In the genomic region with DNA sequence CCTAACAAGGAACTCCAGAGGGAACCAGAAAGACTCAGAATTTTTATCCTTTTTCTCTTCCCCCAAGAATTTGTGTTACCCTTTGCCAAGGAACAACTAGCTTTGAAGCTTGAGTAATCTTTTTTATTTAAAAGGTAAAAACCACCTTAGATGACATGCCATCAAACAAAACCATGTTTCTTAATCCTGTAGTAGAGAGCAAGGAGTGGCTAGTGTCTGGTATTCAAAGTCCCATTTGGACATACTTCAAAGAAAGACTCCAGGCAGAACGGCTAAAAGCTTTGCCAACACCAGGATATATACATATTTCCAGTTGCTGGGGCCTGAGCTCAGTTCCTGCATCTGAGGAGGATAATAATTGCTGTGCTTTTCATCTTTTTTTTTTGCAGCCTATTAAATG, we compare ENCODE assay signal across 19 cellular contexts.
DNase-seq lines count a peak whose midpoint lies in the region; ATAC-seq and TF ChIP-seq lines count a peak whose summit lies in the region.
"Had no signal": no experiment of that assay in that cellular context is flagged by ENCODE, and none has a peak within 500 bp of the region (broad histone marks: within the 10 kb centered on the region; RNA-seq: fewer than 3 reads in every experiment).

No MANE protein-coding gene starts in this region.

- 0 to 4% methylated on average over 1 of the region's 1 CpG for WGBS in GM23248 (ENCODE audit: low coverage in 1 of 2, low lambda C conversion rate in 2 of 2, missing lambda C conversion rate in 2 of 2), 2 experiments

- H3K36me3 ChIP-seq in GM23248 (ENCODE audit: low read depth) (no peaks in the 10 kb centered on the region), left lung (no peaks in the 10 kb centered on the region)
- H3K36me3 ChIP-seq: cardiac muscle cell, HAP-1, sigmoid colon had no signal

- intact Hi-C loops in left lung (cut with DNase I), result no loop called here
- intact Hi-C loops in activated naive CD4-positive, alpha-beta T cell treated with anti-CD3 and anti-CD28 coated beads for 36 hours (cut with micrococcal nuclease), result no loop called here

- ATAC-seq in left lung (peak; percentile 63), HG02970 (IDR thresholded peaks at IDR 0.05; ENCODE audit: low FRiP score, unreplicated experiment) (no peak)
- ATAC-seq: activated CD4-positive, CD25-positive, alpha-beta regulatory T cell treated with anti-CD3 and anti-CD28 coated beads, Interleukin-2, amount 50 U/mL, for 24 hours had no signal

- peak overlapping the region in 3 of 5 experiments; percentile 36 to 92 (median 64) for H3K27ac Mint-ChIP-seq in brain
- no peak overlapping the region for H3K27ac Mint-ChIP-seq in activated naive CD4-positive, alpha-beta T cell treated with anti-CD3 and anti-CD28 coated beads for 36 hours
- H3K27ac Mint-ChIP-seq: memory B cell; T-helper 2 cell treated with Interferon-gamma antibody and Interleukin-4, amounts not matched to agents 5 μg/mL and 100 μg/mL, for 36 hours had no signal

- CTCF ChIA-PET in activated naive CD4-positive, alpha-beta T cell treated with anti-CD3 and anti-CD28 coated beads for 36 hours (lab: Charles Lee), result no interaction called here

- peak overlapping the region; percentile 40 for H3K9ac ChIP-seq in GM23248

- H3K79me2 ChIP-seq in GM23248 (ENCODE audit: insufficient read depth), result no peaks in the 10 kb centered on the region

- H3K9me3 ChIP-seq in GM23248 (ENCODE audit: low read depth) (no peaks in the 10 kb centered on the region), left lung (no peaks in the 10 kb centered on the region)
- H3K9me3 ChIP-seq: HAP-1, sigmoid colon had no signal

- H3K27me3 Mint-ChIP-seq in brain, result no peaks in the 10 kb centered on the region
- H3K27me3 Mint-ChIP-seq in activated naive CD4-positive, alpha-beta T cell treated with anti-CD3 and anti-CD28 coated beads for 36 hours (ENCODE audit: low read depth), result peaks cover 6% of the 10 kb centered on the region

- H3K4me3 ChIP-seq in GM23248, result peak overlapping the region; percentile 9; the same call in 1 of the 2 replicates
- H3K4me3 ChIP-seq in left lung, result no peak overlapping the region
- H3K4me3 ChIP-seq: cardiac muscle cell, HAP-1, sigmoid colon had no signal

- peak overlapping the region; percentile 71 for H3K4me2 ChIP-seq in GM23248 (ENCODE audit: unreplicated experiment)

- DNase-seq in GM23248, result peak; percentile 48
- no peak for DNase-seq in left lung
- DNase-seq in smooth muscle cell of the brain vasculature (ENCODE audit: low read depth, low spot score), result peak; percentile 21
- DNase-seq in activated effector memory CD4-positive, alpha-beta T cell treated with Interleukin-2 at 50 U/mL for 16 hours, result no peak
- no peak for DNase-seq in effector CD8-positive, alpha-beta T cell (lab: John Stamatoyannopoulos, UW)
- no peak for DNase-seq in activated naive CD4-positive, alpha-beta T cell treated with anti-CD3 and anti-CD28 coated beads for 36 hours
- DNase-seq: activated naive CD4-positive, alpha-beta T cell treated with Interleukin-2 at 50 U/mL for 16 hours; AML-193; GDM1; NCI-H1092 treated with DMSO at 0.1 percent for 48 hours; NCI-H2171; sigmoid colon had no signal

- H3K9me3 Mint-ChIP-seq in brain, result no peaks in the 10 kb centered on the region
- H3K9me3 Mint-ChIP-seq in activated naive CD4-positive, alpha-beta T cell treated with anti-CD3 and anti-CD28 coated beads for 36 hours, result no peaks in the 10 kb centered on the region
- H3K9me3 Mint-ChIP-seq: memory B cell; T-helper 2 cell treated with Interferon-gamma antibody and Interleukin-4, amounts not matched to agents 5 μg/mL and 100 μg/mL, for 36 hours had no signal

- in situ Hi-C loops in GM23248 (cut with MboI), result no loop called here

- H3K27ac ChIP-seq in GM23248 (peak overlapping the region; percentile 80), left lung (no peak overlapping the region)
- H3K27ac ChIP-seq: cardiac muscle cell had no signal

- H3K4me3 Mint-ChIP-seq in brain, result no peak overlapping the region
- no peak overlapping the region for H3K4me3 Mint-ChIP-seq in activated naive CD4-positive, alpha-beta T cell treated with anti-CD3 and anti-CD28 coated beads for 36 hours
- H3K4me3 Mint-ChIP-seq: memory B cell; T-helper 2 cell treated with Interferon-gamma antibody and Interleukin-4, amounts not matched to agents 5 μg/mL and 100 μg/mL, for 36 hours had no signal

- H3K27me3 ChIP-seq in GM23248 (replicated peaks; ENCODE audit: insufficient read depth) (no peaks in the 10 kb centered on the region), left lung (no peaks in the 10 kb centered on the region)
- H3K27me3 ChIP-seq: cardiac muscle cell, sigmoid colon had no signal

- peaks cover 24% of the 10 kb centered on the region for H3F3A ChIP-seq in GM23248 (ENCODE audit: insufficient read depth)

- H2AFZ ChIP-seq in GM23248, result peak overlapping the region; percentile 61

- H3K4me1 Mint-ChIP-seq in brain, result peaks cover 22% of the 10 kb centered on the region
- H3K4me1 Mint-ChIP-seq in activated naive CD4-positive, alpha-beta T cell treated with anti-CD3 and anti-CD28 coated beads for 36 hours (ENCODE audit: low read depth), result no peaks in the 10 kb centered on the region
- H3K4me1 Mint-ChIP-seq: memory B cell had no signal

- H3K4me1 ChIP-seq in GM23248 (ENCODE audit: insufficient read depth) (peaks cover 30% of the 10 kb centered on the region), left lung (no peaks in the 10 kb centered on the region)

- H3K36me3 Mint-ChIP-seq in brain, result no peaks in the 10 kb centered on the region
- no peaks in the 10 kb centered on the region for H3K36me3 Mint-ChIP-seq in activated naive CD4-positive, alpha-beta T cell treated with anti-CD3 and anti-CD28 coated beads for 36 hours (ENCODE audit: low read depth)
- H3K36me3 Mint-ChIP-seq: memory B cell had no signal

- no peak for TF ChIP-seq CTCF in brain (conservative IDR thresholded peaks at IDR 0.05)
- no peak for TF ChIP-seq CTCF in left lung (IDR thresholded peaks at IDR 0.05)

- no peaks in the 10 kb centered on the region for H3K9me2 ChIP-seq in GM23248 (ENCODE audit: insufficient read depth)

- no peaks in the 10 kb centered on the region for H4K20me1 ChIP-seq in GM23248 (ENCODE audit: insufficient read depth)

Comparison
In these comparisons a context has a peak if more than half of its experiments do, and no peak if none do; other contexts are left out.
1. DNase-seq: peak in GM23248 (single experiment) and smooth muscle cell of the brain vasculature (single experiment); none in left lung (0 of 2), activated effector memory CD4-positive, alpha-beta T cell treated with Interleukin-2 at 50 U/mL for 16 hours (single experiment), effector CD8-positive, alpha-beta T cell (single experiment) and activated naive CD4-positive, alpha-beta T cell treated with anti-CD3 and anti-CD28 coated beads for 36 hours (single experiment).